Comparison of ENCODE assay signal across 21 cellular contexts in genomic region chr14:98816718-98817117, GRCh38.
DNase-seq lines count a peak whose midpoint lies in the region; ATAC-seq, FAIRE-seq and TF ChIP-seq lines count a peak whose summit lies in the region.
"Had no signal": no experiment of that assay in that cellular context is flagged by ENCODE, and none has a peak within 500 bp of the region (broad histone marks: within the 10 kb centered on the region; RNA-seq: fewer than 3 reads in every experiment).

No MANE protein-coding gene starts in this region.

- H3K23ac ChIP-seq in H1 (ENCODE audit: insufficient read length) (no peak overlapping the region), mesendoderm (ENCODE audit: low read length) (no peak overlapping the region)

- H4K20me1 ChIP-seq in H1 (replicated peaks in 1 of 2; ENCODE audit: control insufficient read depth in 1 of 2, insufficient read depth in 2 of 2, low read length in 2 of 2) (no peaks in the 10 kb centered on the region), GM23248 (ENCODE audit: insufficient read depth) (no peaks in the 10 kb centered on the region)

- H2AFZ ChIP-seq in H1 (ENCODE audit: low read length) (no peak overlapping the region), GM23248 (no peak overlapping the region)

- H3K9ac ChIP-seq in H1 (replicated peaks in 1 of 4; ENCODE audit: extremely low read depth in 1 of 4, low read depth in 3 of 4, low read length in 3 of 4) (no peak overlapping the region), mesendoderm (ENCODE audit: low read length) (no peak overlapping the region), GM23248 (no peak overlapping the region)

- no peaks in the 10 kb centered on the region for H3F3A ChIP-seq in GM23248 (ENCODE audit: insufficient read depth)

- no peak overlapping the region for H2BK120ac ChIP-seq in H1 (replicated peaks; ENCODE audit: low read depth, low read length)
- no peak overlapping the region for H2BK120ac ChIP-seq in mesendoderm (ENCODE audit: low read depth, low read length)

- POLR2A ChIA-PET in HEK293 (lab: Yijun Ruan, JAX) (no interaction called here), H1 (lab: Charles Lee; ENCODE audit: partially characterized antibody) (no interaction called here)

- H3K27ac ChIP-seq in HEK293 (ENCODE audit: extremely low read depth, low read depth, low read length) = no peak overlapping the region
- H3K27ac ChIP-seq in H1 (ENCODE audit: low read depth, low read length) = no peak overlapping the region
- H3K27ac ChIP-seq in mesendoderm (ENCODE audit: low read depth, low read length) = no peak overlapping the region
- no peak overlapping the region for H3K27ac ChIP-seq in GM23248
- no peak overlapping the region for H3K27ac ChIP-seq in SJCRH30

- H3K27me3 ChIP-seq in H1 (replicated peaks in 1 of 4; ENCODE audit: control insufficient read depth in 3 of 4, extremely low read depth in 1 of 4, insufficient read depth in 3 of 4, low read length in 3 of 4) (no peaks in the 10 kb centered on the region; a peak in 1 of 7 replicates), mesendoderm (ENCODE audit: insufficient read depth, low read length, poor library complexity) (no peaks in the 10 kb centered on the region), GM23248 (replicated peaks; ENCODE audit: insufficient read depth) (no peaks in the 10 kb centered on the region), SJCRH30 (no peaks in the 10 kb centered on the region)
- H3K27me3 ChIP-seq: BE2C had no signal

- H2BK5ac ChIP-seq in H1 (ENCODE audit: low read depth, low read length) (0 out of 2 replicates have a peak overlapping the region, but pooled peaks have one; percentile 76), mesendoderm (ENCODE audit: low read length) (no peak overlapping the region)

- H3K79me1 ChIP-seq in H1 (ENCODE audit: low read depth, low read length) = no peaks in the 10 kb centered on the region
- H3K79me1 ChIP-seq in mesendoderm (ENCODE audit: low read length) = no peaks in the 10 kb centered on the region

- peak overlapping the region; percentile 99; the same call in 1 of the 2 replicates for H2BK20ac ChIP-seq in H1 (ENCODE audit: low read length)

- H4K91ac ChIP-seq in H1 (replicated peaks; ENCODE audit: insufficient read length, low read length) = peak overlapping the region; percentile 5

- no peak overlapping the region for H3K4ac ChIP-seq in H1 (replicated peaks; ENCODE audit: insufficient read length, low read depth, low read length)
- H3K4ac ChIP-seq in mesendoderm (ENCODE audit: low read depth, low read length) = no peak overlapping the region

- TF ChIP-seq CTCF in HEK293 (tag by site-specific recombination; IDR thresholded peaks at IDR 0.05) (no peak), H1 (IDR thresholded peaks at IDR 0.05; ENCODE audit: control extremely low read depth in 1 of 3, insufficient read depth in 1 of 3, low read depth in 1 of 3, low read length in 3 of 3) (no peak)

- no peak for ATAC-seq in left lobe of liver
- ATAC-seq: K562 had no signal

- no peaks in the 10 kb centered on the region for H3K36me3 ChIP-seq in HEK293 (ENCODE audit: control insufficient read depth in 2 of 2, insufficient read depth in 1 of 2, low read length in 2 of 2)
- H3K36me3 ChIP-seq in H1 (ENCODE audit: control insufficient read depth in 2 of 4, insufficient read depth in 4 of 4, low read length in 3 of 4) = no peaks in the 10 kb centered on the region
- H3K36me3 ChIP-seq in mesendoderm (ENCODE audit: control insufficient read depth, insufficient read depth, low read length) = no peaks in the 10 kb centered on the region
- H3K36me3 ChIP-seq in GM23248 (ENCODE audit: low read depth) = no peaks in the 10 kb centered on the region
- no peaks in the 10 kb centered on the region for H3K36me3 ChIP-seq in SJCRH30
- H3K36me3 ChIP-seq: BE2C had no signal

- TF ChIP-seq POLR2A in H1 (IDR thresholded peaks at IDR 0.05; ENCODE audit: control extremely low read depth in 1 of 2, low read depth in 2 of 2, low read length in 2 of 2) = no peak

- no peak for FAIRE-seq in H1 (lab: Jason Lieb, UNC)
- FAIRE-seq: A204.1, D721Med, G401.6, GM12891, GM19239, HTR-8/SVneo, K562 had no signal

- H4K8ac ChIP-seq in H1 (ENCODE audit: extremely low read depth, insufficient read depth, low read length) = no peak overlapping the region
- H4K8ac ChIP-seq in mesendoderm (ENCODE audit: low read depth, low read length) = no peak overlapping the region

- H3K14ac ChIP-seq in H1 (ENCODE audit: insufficient read length) = no peak overlapping the region

- no peak for TF ChIP-seq RAD21 in H1 (IDR thresholded peaks at IDR 0.05 in 1 of 2, conservative IDR thresholded peaks at IDR 0.05 in 1 of 2; ENCODE audit: low read depth in 2 of 2, low read length in 2 of 2)

- no peaks in the 10 kb centered on the region for H3K9me3 ChIP-seq in HEK293 (ENCODE audit: control insufficient read depth, insufficient read depth, low read depth, low read length)
- no peaks in the 10 kb centered on the region for H3K9me3 ChIP-seq in H1 (ENCODE audit: insufficient read depth in 2 of 2, low read depth in 1 of 2, low read length in 1 of 2)
- no peaks in the 10 kb centered on the region for H3K9me3 ChIP-seq in GM23248 (ENCODE audit: low read depth)
- no peaks in the 10 kb centered on the region for H3K9me3 ChIP-seq in SJCRH30 (replicated peaks)
- H3K9me3 ChIP-seq: BE2C, Caco-2 had no signal

- no peak overlapping the region for H3K4me3 ChIP-seq in HEK293 (ENCODE audit: low read depth, low read length)
- no peak overlapping the region for H3K4me3 ChIP-seq in H1 (ENCODE audit: extremely low read depth in 1 of 4, insufficient read depth in 2 of 4, low read depth in 3 of 4, low read length in 4 of 4)
- no peak overlapping the region for H3K4me3 ChIP-seq in mesendoderm (ENCODE audit: low read length)
- H3K4me3 ChIP-seq in GM23248 = no peak overlapping the region
- no peak overlapping the region for H3K4me3 ChIP-seq in SJCRH30
- H3K4me3 ChIP-seq: K562 had no signal

- H3K4me2 ChIP-seq in H1 (ENCODE audit: insufficient read depth in 1 of 2, low read depth in 2 of 2, low read length in 2 of 2) (no peak overlapping the region), mesendoderm (ENCODE audit: low read length) (no peak overlapping the region), GM23248 (ENCODE audit: unreplicated experiment) (no peak overlapping the region)

- H3K79me2 ChIP-seq in H1 (ENCODE audit: control insufficient read depth in 1 of 2, insufficient read depth in 2 of 2, low read length in 2 of 2) = no peaks in the 10 kb centered on the region
- no peaks in the 10 kb centered on the region for H3K79me2 ChIP-seq in mesendoderm (ENCODE audit: control insufficient read depth, insufficient read depth, low read length)
- no peaks in the 10 kb centered on the region for H3K79me2 ChIP-seq in GM23248 (ENCODE audit: insufficient read depth)

- no peak overlapping the region for H2AK5ac ChIP-seq in H1 (ENCODE audit: low read depth, low read length)
- H2AK5ac ChIP-seq in mesendoderm (ENCODE audit: low read length) = peak overlapping the region; percentile 4

- peak overlapping the region; percentile 97 for H2BK12ac ChIP-seq in H1 (ENCODE audit: low read depth, low read length)

- H3K56ac ChIP-seq in H1 (replicated peaks; ENCODE audit: insufficient read length, low read depth, low read length) = no peak overlapping the region
- no peak overlapping the region for H3K56ac ChIP-seq in mesendoderm (ENCODE audit: low read length)

- H3K4me1 ChIP-seq in HEK293 (ENCODE audit: control insufficient read depth, insufficient read depth, low read length) (no peaks in the 10 kb centered on the region), H1 (replicated peaks in 1 of 4; ENCODE audit: control insufficient read depth in 3 of 4, insufficient read depth in 4 of 4, low read length in 3 of 4) (peaks cover 0 to 21% (median 19%) of the 10 kb centered on the region in 4 experiments), mesendoderm (ENCODE audit: control insufficient read depth, low read depth, low read length) (peaks cover 8% of the 10 kb centered on the region), GM23248 (ENCODE audit: insufficient read depth) (no peaks in the 10 kb centered on the region), SJCRH30 (no peaks in the 10 kb centered on the region)
- H3K4me1 ChIP-seq: BE2C, Caco-2 had no signal

- no peaks in the 10 kb centered on the region for H3K9me2 ChIP-seq in GM23248 (ENCODE audit: insufficient read depth)

- in situ Hi-C loops in GM23248 (cut with MboI) = no loop called here

- peak overlapping the region; percentile 1; the same call in 1 of the 2 replicates for H2BK15ac ChIP-seq in H1 (ENCODE audit: low read length)
- no peak overlapping the region for H2BK15ac ChIP-seq in mesendoderm (replicated peaks; ENCODE audit: low read depth)

- WGBS in H1 (ENCODE audit: extremely low coverage in 1 of 2, insufficient coverage in 1 of 2, insufficient read length in 1 of 2, insufficient replicate concordance in 2 of 2, low coverage in 1 of 2, low lambda C conversion rate in 2 of 2, missing lambda C conversion rate in 1 of 2), 2 experiments = 74% methylated on average over 6 of the region's 7 CpGs; no CpG with 5 or more reads in 1 of the 2 experiments
- no CpG with 5 or more reads among the region's 7 CpGs for WGBS in mesendoderm (ENCODE audit: extremely low coverage, insufficient coverage, low lambda C conversion rate)
- WGBS in GM23248 (ENCODE audit: low coverage in 1 of 2, low lambda C conversion rate in 2 of 2, missing lambda C conversion rate in 2 of 2), 2 experiments = 63 to 66% methylated on average over 7 of the region's 7 CpGs

- no peak overlapping the region for H3K18ac ChIP-seq in H1 (ENCODE audit: extremely low read depth, low read length)
- H3K18ac ChIP-seq in mesendoderm (ENCODE audit: low read length) = no peak overlapping the region

- DNase-seq in H1 (ENCODE audit: low read depth in 1 of 2, low spot score in 2 of 2) (no peak), mesendoderm (no peak), GM23248 (no peak), left lobe of liver (ENCODE audit: low spot score) (no peak), GOT3 (lab: John Stamatoyannopoulos, UW) (no peak), SJCRH30 (no peak)
- DNase-seq: ACHN; BE2C; C1 segment of cervical spinal cord; Caco-2; CD4-positive, CD25-positive, alpha-beta regulatory T cell; HCEC 1CT; IMR-90 had no signal

- H4K5ac ChIP-seq in H1 (ENCODE audit: insufficient read length, low read depth, low read length) (no peak overlapping the region), mesendoderm (ENCODE audit: low read length) (no peak overlapping the region)

- no peak for TF ChIP-seq EP300 in H1 (IDR thresholded peaks at IDR 0.05; ENCODE audit: borderline replicate concordance in 1 of 2, low read depth in 2 of 2, low read length in 2 of 2)

- CTCF ChIA-PET in HEK293 (lab: Yijun Ruan, JAX) = no interaction called here
- CTCF ChIA-PET in H1 (lab: Charles Lee; ENCODE audit: partially characterized antibody) = interaction anchor here (1.8 kb wide), 1 partner anchor 450 kb away, joined by 5 read pairs; no protein-coding TSS in a partner anchor

- no peaks in the 10 kb centered on the region for H3K23me2 ChIP-seq in H1 (ENCODE audit: low read depth, low read length)

TF ChIP-seq in HEK293, 187 proteins besides CTCF, POLR2A, EP300 and RAD21 (continues in another document):
- TF ChIP-seq HOXD13 (CRISPR knock-in tag; IDR thresholded peaks at IDR 0.05; ENCODE audit: borderline replicate concordance) = no peak
- peak; percentile 57; the same call in 1 of the 2 replicates for TF ChIP-seq EGR2 (tag by site-specific recombination; IDR thresholded peaks at IDR 0.05; ENCODE audit: low read depth)

TF ChIP-seq in H1, 55 proteins besides CTCF, POLR2A, EP300 and RAD21 (continues in another document):
- TF ChIP-seq CBX8 (IDR thresholded peaks at IDR 0.05; ENCODE audit: borderline replicate concordance, low read depth, low read length) = no peak
- no peak for TF ChIP-seq TEAD4 (IDR thresholded peaks at IDR 0.05; ENCODE audit: low read depth, low read length)
